15 cellular contexts compared by ENCODE assay signal in genomic region chr3:122498152-122498551, GRCh38. TPM values are rescaled to one million over a fixed set of nuclear protein-coding genes. Genes with fewer than 3 reads are reported as not detected.
DNase-seq lines count a peak whose midpoint lies in the region; ATAC-seq and TF ChIP-seq lines count a peak whose summit lies in the region.
"Had no signal": no experiment of that assay in that cellular context is flagged by ENCODE, and none has a peak within 500 bp of the region (broad histone marks: within the 10 kb centered on the region; RNA-seq: fewer than 3 reads in every experiment).

No MANE protein-coding gene starts in this region.

- no peaks in the 10 kb centered on the region for H3K9me3 ChIP-seq in CD4-positive, alpha-beta memory T cell (ENCODE audit: control insufficient read depth in 1 of 2, low read length in 2 of 2)
- no peaks in the 10 kb centered on the region for H3K9me3 ChIP-seq in mesenchymal stem cell (ENCODE audit: control insufficient read depth, low read length)
- no peaks in the 10 kb centered on the region for H3K9me3 ChIP-seq in hepatocyte (ENCODE audit: low read depth)
- H3K9me3 ChIP-seq: esophagus squamous epithelium, SJCRH30 had no signal

- H2BK120ac ChIP-seq in mesenchymal stem cell (ENCODE audit: low read depth, low read length): no peak overlapping the region

- no peak overlapping the region for H3K18ac ChIP-seq in mesenchymal stem cell (ENCODE audit: low read depth in 1 of 2, low read length in 2 of 2)

- H3K27ac Mint-ChIP-seq in CD4-positive, alpha-beta memory T cell: peak overlapping the region in 5 of 7 donors; percentile 1 to 61 (median 25)
- H3K27ac Mint-ChIP-seq in activated naive CD8-positive, alpha-beta T cell treated with anti-CD3 and anti-CD28 coated beads for 36 hours: peak overlapping the region; percentile 56
- H3K27ac Mint-ChIP-seq: activated T-cell treated with anti-CD3 and anti-CD28 coated beads, Interleukin-2, amount 50 U/mL, for 72 hours; IgD-negative memory B cell had no signal

- DNase-seq in CD4-positive, alpha-beta memory T cell: no peak
- DNase-seq in HL-60 (ENCODE audit: low read depth in 1 of 2, low spot score in 1 of 2) (no peak), mesenchymal stem cell (no peak), left colon (no peak), hepatocyte (ENCODE audit: low spot score) (no peak), pons (ENCODE audit: low spot score) (no peak), CD1c-positive myeloid dendritic cell (ENCODE audit: extremely low spot score) (no peak)
- DNase-seq in activated naive CD8-positive, alpha-beta T cell treated with anti-CD3 and anti-CD28 coated beads for 36 hours: no peak
- DNase-seq: anterior cingulate cortex, cortex of kidney, esophagus squamous epithelium, hippocampal formation had no signal

- no peaks in the 10 kb centered on the region for H3K9me3 Mint-ChIP-seq in CD4-positive, alpha-beta memory T cell
- no peaks in the 10 kb centered on the region for H3K9me3 Mint-ChIP-seq in activated naive CD8-positive, alpha-beta T cell treated with anti-CD3 and anti-CD28 coated beads for 36 hours
- H3K9me3 Mint-ChIP-seq: activated T-cell treated with anti-CD3 and anti-CD28 coated beads, Interleukin-2, amount 50 U/mL, for 72 hours; IgD-negative memory B cell had no signal

- WGBS in mesenchymal stem cell: 20% methylated on average over 1 of the region's 1 CpG
- 33% methylated on average over 1 of the region's 1 CpG for WGBS in hepatocyte (ENCODE audit: low lambda C conversion rate, missing lambda C conversion rate)

- no peak overlapping the region for H2BK12ac ChIP-seq in mesenchymal stem cell (ENCODE audit: low read length in 2 of 2)

- H3K14ac ChIP-seq in mesenchymal stem cell (ENCODE audit: low read length in 2 of 2): no peak overlapping the region

- CTCF ChIA-PET in CD4-positive, alpha-beta memory T cell (lab: Charles Lee; ENCODE audit: partially characterized antibody): interaction anchor here (1.2 kb wide), 1 partner anchor 13 kb away, joined by 3 read pairs; no protein-coding TSS in a partner anchor

- H3K27me3 ChIP-seq in CD4-positive, alpha-beta memory T cell (ENCODE audit: insufficient read depth, low read length): no peaks in the 10 kb centered on the region
- H3K27me3 ChIP-seq in HL-60 (ENCODE audit: insufficient read depth, poor library complexity, severe bottlenecking) (no peaks in the 10 kb centered on the region), mesenchymal stem cell (ENCODE audit: control insufficient read depth in 1 of 2, insufficient read depth in 1 of 2, low read length in 2 of 2) (no peaks in the 10 kb centered on the region), hepatocyte (no peaks in the 10 kb centered on the region)
- H3K27me3 ChIP-seq: esophagus squamous epithelium, SJCRH30 had no signal

- H3K27me3 Mint-ChIP-seq in CD4-positive, alpha-beta memory T cell: no peaks in the 10 kb centered on the region
- H3K27me3 Mint-ChIP-seq in activated naive CD8-positive, alpha-beta T cell treated with anti-CD3 and anti-CD28 coated beads for 36 hours: no peaks in the 10 kb centered on the region
- H3K27me3 Mint-ChIP-seq: IgD-negative memory B cell had no signal

- no peak overlapping the region for H3K4me3 ChIP-seq in CD4-positive, alpha-beta memory T cell (ENCODE audit: low read length in 2 of 2)
- H3K4me3 ChIP-seq in HL-60 (replicated peaks; ENCODE audit: insufficient read depth, low read length): no peak overlapping the region
- no peak overlapping the region for H3K4me3 ChIP-seq in mesenchymal stem cell (ENCODE audit: insufficient read depth in 1 of 2, low read depth in 1 of 2, low read length in 2 of 2)
- no peak overlapping the region for H3K4me3 ChIP-seq in hepatocyte
- H3K4me3 ChIP-seq: esophagus squamous epithelium, SJCRH30 had no signal

- H3K4ac ChIP-seq in mesenchymal stem cell (ENCODE audit: low read depth in 1 of 2, low read length in 2 of 2): no peak overlapping the region

- peaks cover 55% of the 10 kb centered on the region for H4K20me1 ChIP-seq in hepatocyte (ENCODE audit: insufficient read depth, poor library complexity, severe bottlenecking)

- ATAC-seq in left colon: no peak

- no peak overlapping the region for H2AK5ac ChIP-seq in mesenchymal stem cell (ENCODE audit: low read length, severe bottlenecking)

- no peak overlapping the region for H2BK5ac ChIP-seq in mesenchymal stem cell (ENCODE audit: low read depth, low read length, poor library complexity, severe bottlenecking)

- H3K79me2 ChIP-seq in hepatocyte: peaks cover 74% of the 10 kb centered on the region

- H3K27ac ChIP-seq in CD4-positive, alpha-beta memory T cell (ENCODE audit: low read depth, low read length): no peak overlapping the region
- peak overlapping the region; percentile 23 for H3K27ac ChIP-seq in HL-60 (replicated peaks)
- H3K27ac ChIP-seq in mesenchymal stem cell (ENCODE audit: low read length, poor library complexity, severe bottlenecking): no peak overlapping the region
- no peak overlapping the region for H3K27ac ChIP-seq in hepatocyte
- H3K27ac ChIP-seq: esophagus squamous epithelium, SJCRH30 had no signal

- peaks cover 9% of the 10 kb centered on the region for H3K36me3 ChIP-seq in CD4-positive, alpha-beta memory T cell (ENCODE audit: insufficient read depth, low read length)
- H3K36me3 ChIP-seq in mesenchymal stem cell (ENCODE audit: control insufficient read depth in 1 of 2, insufficient read depth in 2 of 2, low read depth in 1 of 2, low read length in 2 of 2): peaks cover 0 to 29% of the 10 kb centered on the region in 2 experiments
- H3K36me3 ChIP-seq in hepatocyte (replicated peaks; ENCODE audit: insufficient read depth, low read depth): no peaks in the 10 kb centered on the region

- H2BK15ac ChIP-seq in mesenchymal stem cell (ENCODE audit: low read depth, poor library complexity, severe bottlenecking): no peak overlapping the region

- intact Hi-C loops in CD4-positive, alpha-beta memory T cell (cut with micrococcal nuclease): no loop called here
- intact Hi-C loops in left colon (cut with DNase I, micrococcal nuclease): no loop called here

- peak overlapping the region in 2 of 8 donors; percentile 13 to 22 for H3K4me3 Mint-ChIP-seq in CD4-positive, alpha-beta memory T cell
- H3K4me3 Mint-ChIP-seq in activated naive CD8-positive, alpha-beta T cell treated with anti-CD3 and anti-CD28 coated beads for 36 hours: peak overlapping the region; percentile 2
- H3K4me3 Mint-ChIP-seq: IgD-negative memory B cell had no signal

- H3K23ac ChIP-seq in mesenchymal stem cell (ENCODE audit: low read length in 2 of 2): no peak overlapping the region

- H4K91ac ChIP-seq in mesenchymal stem cell (ENCODE audit: low read length): no peak overlapping the region

- H4K8ac ChIP-seq in mesenchymal stem cell (ENCODE audit: low read length): no peak overlapping the region

- peaks cover 33 to 61% (median 42%) of the 10 kb centered on the region in 4 donors for H3K4me1 Mint-ChIP-seq in CD4-positive, alpha-beta memory T cell
- H3K4me1 Mint-ChIP-seq in activated naive CD8-positive, alpha-beta T cell treated with anti-CD3 and anti-CD28 coated beads for 36 hours: peaks cover 63% of the 10 kb centered on the region

- H3K4me1 ChIP-seq in CD4-positive, alpha-beta memory T cell (ENCODE audit: insufficient read depth, low read length): peaks cover 37% of the 10 kb centered on the region
- H3K4me1 ChIP-seq in mesenchymal stem cell (ENCODE audit: control insufficient read depth, insufficient read depth, low read depth, low read length): peaks cover 2% of the 10 kb centered on the region
- no peaks in the 10 kb centered on the region for H3K4me1 ChIP-seq in hepatocyte (ENCODE audit: insufficient read depth)

- peaks cover 5% of the 10 kb centered on the region for H3K79me1 ChIP-seq in mesenchymal stem cell (replicated peaks; ENCODE audit: low read length, poor library complexity, severe bottlenecking)

- no peaks in the 10 kb centered on the region for H3K9me2 ChIP-seq in hepatocyte (replicated peaks; ENCODE audit: insufficient read depth)

- H3K4me2 ChIP-seq in mesenchymal stem cell (ENCODE audit: low read length, poor library complexity, severe bottlenecking) (no peak overlapping the region), hepatocyte (no peak overlapping the region)

- peak overlapping the region; percentile 35 for H3K9ac ChIP-seq in mesenchymal stem cell (ENCODE audit: low read length)

- H2AFZ ChIP-seq in mesenchymal stem cell (ENCODE audit: low read depth, low read length) (no peak overlapping the region), hepatocyte (no peak overlapping the region)

- TF ChIP-seq CTCF in HL-60 (IDR thresholded peaks at IDR 0.05; ENCODE audit: insufficient read depth, low read length): no peak
- no peak for TF ChIP-seq CTCF in hepatocyte (IDR thresholded peaks at IDR 0.05; ENCODE audit: poor library complexity)

- POLR2A ChIA-PET in CD4-positive, alpha-beta memory T cell (lab: Charles Lee; ENCODE audit: partially characterized antibody): interaction anchor here (1.9 kb wide), 1 partner anchor 17 kb away, joined by 6 read pairs; the partner anchor contains the start of gene KPNA1

- peaks cover 24 to 25% of the 10 kb centered on the region in 2 donors for H3K36me3 Mint-ChIP-seq in CD4-positive, alpha-beta memory T cell
- peaks cover 24% of the 10 kb centered on the region for H3K36me3 Mint-ChIP-seq in activated naive CD8-positive, alpha-beta T cell treated with anti-CD3 and anti-CD28 coated beads for 36 hours

RNA-seq across cellular contexts. Expression of gene KPNA1, which starts 16.6 kb away (rescaled TPM):
- total RNA-seq in CD4-positive, alpha-beta memory T cell: 10 to 100 TPM; 67.4 to 71.5 TPM
- polyA plus RNA-seq in CD4-positive, alpha-beta memory T cell: 10 to 100 TPM; 45.6 to 51.3 TPM
- total RNA-seq in activated naive CD8-positive, alpha-beta T cell treated with anti-CD3 and anti-CD28 coated beads for 36 hours: 10 to 100 TPM; 47.4 to 49.0 TPM
- 43.4 TPM for polyA plus RNA-seq in mesenchymal stem cell (2013, experiment 1 of 2)
- 46.6 TPM for polyA plus RNA-seq in mesenchymal stem cell (2013, experiment 2 of 2)
- total RNA-seq in left colon (10 to 100 TPM; 57.4 to 59.0 TPM), hepatocyte (38.3 and 44.0 TPM in 2 replicates)
- 38.9 and 42.5 TPM in 2 replicates for polyA plus RNA-seq in hepatocyte
